Comparison of ENCODE assay signal across 8 cellular contexts in genomic region chr5:179802950-179803562, GRCh38. TPM values are rescaled to one million over a fixed set of nuclear protein-coding genes. Genes with fewer than 3 reads are reported as not detected.
A peak's percentile ranks its signal among the peaks of the same experiment; 100 is the strongest.
DNase-seq lines count a peak whose midpoint lies in the region; ATAC-seq and TF ChIP-seq lines count a peak whose summit lies in the region.

No MANE protein-coding gene starts in this region.

- TF ChIP-seq CTCF in hepatocyte (IDR thresholded peaks at IDR 0.05; ENCODE audit: poor library complexity) (no peak), vagina (IDR thresholded peaks at IDR 0.05) (no peak)

- no peaks in the 10 kb centered on the region for H3K9me2 ChIP-seq in hepatocyte (replicated peaks; ENCODE audit: insufficient read depth)

- H3K4me1 ChIP-seq in hepatocyte (ENCODE audit: insufficient read depth) (peaks cover 34% of the 10 kb centered on the region), vagina (peaks cover 53% of the 10 kb centered on the region)

- TF ChIP-seq POLR2A in vagina (IDR thresholded peaks at IDR 0.05), result no peak

- H2AFZ ChIP-seq in hepatocyte, result no peak overlapping the region

- no peak for ATAC-seq in stimulated activated naive CD8-positive, alpha-beta T cell treated with anti-CD3 and anti-CD28 coated beads, Interleukin-15, Interleukin-2, amounts not matched to agents 100 U/mL and 50 U/mL, for 24 hours

- 63% methylated on average over 9 of the region's 11 CpGs for WGBS in hepatocyte (ENCODE audit: low lambda C conversion rate, missing lambda C conversion rate)

- H3K9me3 ChIP-seq in hepatocyte (ENCODE audit: low read depth) (no peaks in the 10 kb centered on the region), vagina (no peaks in the 10 kb centered on the region)

- intact Hi-C loops in vagina (cut with DNase I), result loop anchor here (10.0 kb wide), 2 partner anchors 52 to 102 kb away; partner anchors contain the start of genes MRNIP and TBC1D9B

- H3K27me3 ChIP-seq in hepatocyte, result no peaks in the 10 kb centered on the region
- H3K27me3 ChIP-seq in vagina, result no peaks in the 10 kb centered on the region

- no peaks in the 10 kb centered on the region for H3K27me3 Mint-ChIP-seq in stimulated activated naive CD8-positive, alpha-beta T cell treated with anti-CD3 and anti-CD28 coated beads, Interleukin-15, Interleukin-2, amounts not matched to agents 100 ng/mL and 50 ng/mL, for 24 hours

- no peaks in the 10 kb centered on the region for H3K9me3 Mint-ChIP-seq in stimulated activated naive CD8-positive, alpha-beta T cell treated with anti-CD3 and anti-CD28 coated beads, Interleukin-15, Interleukin-2, amounts not matched to agents 100 ng/mL and 50 ng/mL, for 24 hours

- H3K36me3 Mint-ChIP-seq in stimulated activated naive CD8-positive, alpha-beta T cell treated with anti-CD3 and anti-CD28 coated beads, Interleukin-15, Interleukin-2, amounts not matched to agents 100 ng/mL and 50 ng/mL, for 24 hours (ENCODE audit: low read depth), result peaks cover 17% of the 10 kb centered on the region

- H3K79me2 ChIP-seq in hepatocyte, result peaks cover 53% of the 10 kb centered on the region

- no peaks in the 10 kb centered on the region for H3K36me3 ChIP-seq in hepatocyte (replicated peaks; ENCODE audit: insufficient read depth, low read depth)
- H3K36me3 ChIP-seq in vagina, result peaks cover 0 to 34% of the 10 kb centered on the region in 2 donors

- H3K4me2 ChIP-seq in hepatocyte, result peak overlapping the region; percentile 99

- DNase-seq in stimulated activated naive CD8-positive, alpha-beta T cell treated with anti-CD3 and anti-CD28 coated beads, Interleukin-15, Interleukin-2, amounts not matched to agents 100 U/mL and 50 U/mL, for 24 hours, result no peak
- DNase-seq in NCI-H69 (lab: John Stamatoyannopoulos, UW) (peak; percentile 97), hepatocyte (ENCODE audit: low spot score) (no peak), vagina (ENCODE audit: extremely low spot score in 2 of 2) (no peak), superior temporal gyrus (ENCODE audit: extremely low spot score) (no peak), GF-D8 (lab: John Stamatoyannopoulos, UW) (no peak), dermis blood vessel endothelial cell (no peak)

- no peak overlapping the region for H3K4me3 Mint-ChIP-seq in stimulated activated naive CD8-positive, alpha-beta T cell treated with anti-CD3 and anti-CD28 coated beads, Interleukin-15, Interleukin-2, amounts not matched to agents 100 ng/mL and 50 ng/mL, for 24 hours

- peak overlapping the region; percentile 26 for H3K27ac Mint-ChIP-seq in stimulated activated naive CD8-positive, alpha-beta T cell treated with anti-CD3 and anti-CD28 coated beads, Interleukin-15, Interleukin-2, amounts not matched to agents 100 ng/mL and 50 ng/mL, for 24 hours

- H3K27ac ChIP-seq in hepatocyte (no peak overlapping the region), vagina (peak overlapping the region; percentile 2)

- peaks cover 36% of the 10 kb centered on the region for H3K4me1 Mint-ChIP-seq in stimulated activated naive CD8-positive, alpha-beta T cell treated with anti-CD3 and anti-CD28 coated beads, Interleukin-15, Interleukin-2, amounts not matched to agents 100 ng/mL and 50 ng/mL, for 24 hours (ENCODE audit: low read depth)

- no peak overlapping the region for H3K4me3 ChIP-seq in hepatocyte
- H3K4me3 ChIP-seq in vagina, result no peak overlapping the region

- H4K20me1 ChIP-seq in hepatocyte (ENCODE audit: insufficient read depth, poor library complexity, severe bottlenecking), result peaks cover 48% of the 10 kb centered on the region

RNA-seq across cellular contexts. Expression of gene MGAT4B, which starts 3.6 kb away (rescaled TPM):
- total RNA-seq in hepatocyte, result 132 and 159 TPM in 2 replicates
- 233 and 243 TPM in 2 replicates for polyA plus RNA-seq in hepatocyte
- total RNA-seq in vagina, result 95.5 TPM
- total RNA-seq in dermis blood vessel endothelial cell, result 229 and 248 TPM in 2 replicates

RNA-seq across cellular contexts. Expression of gene LTC4S, which starts 9.3 kb away (rescaled TPM):
- total RNA-seq in hepatocyte (0.72 TPM in 1 of 2 replicates, not detected in the other), vagina (10.6 TPM), dermis blood vessel endothelial cell (0.79 and 0.85 TPM in 2 replicates)
- 3.7 and 6.5 TPM in 2 replicates for polyA plus RNA-seq in hepatocyte

RNA-seq across cellular contexts. Expression of gene SQSTM1, which starts 17.6 kb away (rescaled TPM):
- total RNA-seq in hepatocyte (372 and 402 TPM in 2 replicates), vagina (373 TPM), dermis blood vessel endothelial cell (644 and 1,006 TPM in 2 replicates)
- 641 and 727 TPM in 2 replicates for polyA plus RNA-seq in hepatocyte

RNA-seq across cellular contexts. Expression of gene MRNIP, which starts 55.6 kb away (rescaled TPM):
- total RNA-seq in hepatocyte (11.2 and 21.2 TPM in 2 replicates), vagina (53.8 TPM), dermis blood vessel endothelial cell (8.2 and 11.9 TPM in 2 replicates)
- polyA plus RNA-seq in hepatocyte, result 28.5 and 51.6 TPM in 2 replicates
